27 cellular contexts compared by ENCODE assay signal in genomic region chr16:47657977-47658376, GRCh38.
"Had no signal": no experiment of that assay in that cellular context is flagged by ENCODE, and none has a peak within 500 bp of the region (broad histone marks: within the 10 kb centered on the region; RNA-seq: fewer than 3 reads in every experiment).

No MANE protein-coding gene starts in this region.

- DNase-seq: naive thymus-derived CD8-positive, alpha-beta T cell; nephron progenitor cell; nucleus accumbens; ovary; posterior cingulate gyrus; psoas muscle; right cardiac atrium; stimulated activated CD4-positive, alpha-beta T cell treated with anti-CD3 and anti-CD28 coated beads, Interleukin-15, amount 100 ng/mL, for 24 hours; stimulated activated CD4-positive, alpha-beta T cell treated with anti-CD3 and anti-CD28 coated beads, Interleukin-2, amount 100 ng/mL, for 24 hours; stimulated activated CD4-positive, alpha-beta T cell treated with anti-CD3 and anti-CD28 coated beads, Interleukin-2, amount 100 ng/mL, for 48 hours; stimulated activated CD4-positive, alpha-beta T cell treated with anti-CD3 and anti-CD28 coated beads, Interleukin-4, amount 100 ng/mL, for 24 hours; stimulated activated naive B cell treated with anti-CD40 and anti-IgM and Interleukin-4, amounts not matched to agents 10 μg/mL and 1 μg/mL and 100 μg/mL, for 72 hours; stimulated activated naive CD4-positive, alpha-beta T cell treated with Interleukin-2 at 50 U/mL for 16 hours; stomach; thyroid gland; trophoblast cell; upper lobe of left lung had no signal

- H3K4me3 ChIP-seq: ovary, psoas muscle, skin epidermis, stomach, thoracic aorta, thyroid gland, tibial nerve, upper lobe of left lung, vagina had no signal

- H3K27me3 ChIP-seq: neutrophil, ovary, stomach, thyroid gland, tibial nerve, upper lobe of left lung, vagina had no signal

- H3K36me3 ChIP-seq: ovary had no signal

- ATAC-seq: naive thymus-derived CD8-positive, alpha-beta T cell; natural killer cell treated with Interleukin-12 subunit alpha and Interleukin-12 subunit beta and Interleukin-15 and Interleukin-18, amount 100 ng/mL, for 72 hours; psoas muscle; right cardiac atrium; sciatic nerve; stimulated activated effector memory CD8-positive, alpha-beta T cell treated with anti-CD3 and anti-CD28 coated beads, Interleukin-12 subunit alpha, Interleukin-12 subunit beta, amount 100 ng/mL, for 72 hours; stimulated activated naive B cell treated with anti-CD40 and anti-IgM and Interleukin-4, amounts not matched to agents 10 μg/mL and 1 μg/mL and 100 μg/mL, for 72 hours had no signal

- H3K4me1 ChIP-seq: parathyroid adenoma, psoas muscle, stomach, thyroid gland, tibial nerve, upper lobe of left lung, vagina had no signal

- H2AFZ ChIP-seq: parathyroid adenoma had no signal

- H3K9ac ChIP-seq: parathyroid adenoma had no signal

- H3K9me3 ChIP-seq: neutrophil, ovary, stomach, thoracic aorta, thyroid gland, tibial nerve, upper lobe of left lung, vagina had no signal

- H3K27ac ChIP-seq: neutrophil, ovary, parathyroid adenoma, psoas muscle, skin epidermis, stomach, thoracic aorta, thyroid gland, tibial nerve, upper lobe of left lung, vagina had no signal

- FAIRE-seq: urothelium cell line had no signal

- H3K79me2 ChIP-seq: parathyroid adenoma had no signal
